Comparison of ENCODE assay signal across 16 cellular contexts in the genomic region with DNA sequence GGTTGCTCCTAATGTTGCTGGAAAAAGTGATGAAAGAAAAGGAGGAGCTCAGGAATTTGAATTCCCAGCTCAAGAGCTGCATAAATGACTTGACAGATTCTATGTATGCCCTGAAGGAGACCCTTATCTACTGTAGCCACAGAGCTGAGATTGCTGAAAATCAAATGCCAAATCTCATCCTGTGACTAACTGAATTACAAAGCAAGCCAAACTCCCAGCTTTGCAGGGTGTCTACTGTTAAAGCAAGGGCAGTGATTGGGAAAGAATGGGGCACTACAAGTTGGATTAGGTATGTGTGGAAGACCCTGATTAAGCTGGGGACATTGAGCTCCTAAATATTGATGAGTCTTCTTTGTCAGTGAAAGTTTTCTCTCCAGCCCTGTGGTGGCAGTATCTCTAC. TPM values are rescaled to one million over a fixed set of nuclear protein-coding genes. Genes with fewer than 3 reads are reported as not detected.
DNase-seq lines count a peak whose midpoint lies in the region; ATAC-seq, FAIRE-seq and TF ChIP-seq lines count a peak whose summit lies in the region.
"Had no signal": no experiment of that assay in that cellular context is flagged by ENCODE, and none has a peak within 500 bp of the region (broad histone marks: within the 10 kb centered on the region; RNA-seq: fewer than 3 reads in every experiment).

No MANE protein-coding gene starts in this region.

- H2AFZ ChIP-seq in K562 (ENCODE audit: low read depth, low read length) = no peak overlapping the region
- no peak overlapping the region for H2AFZ ChIP-seq in hepatocyte

- no peak for FAIRE-seq in K562 (lab: Jason Lieb, UNC)
- FAIRE-seq: H54 had no signal

- TF ChIP-seq CTCF in K562 (IDR thresholded peaks at IDR 0.05 in 2 of 3, conservative IDR thresholded peaks at IDR 0.05 in 1 of 3; ENCODE audit: insufficient read depth in 2 of 3, low read depth in 1 of 3, low read length in 3 of 3) = no peak
- TF ChIP-seq CTCF in hepatocyte (IDR thresholded peaks at IDR 0.05; ENCODE audit: poor library complexity) = no peak

- no peaks in the 10 kb centered on the region; a peak in 1 of 5 replicates for H3K4me1 ChIP-seq in K562 (replicated peaks in 1 of 2; ENCODE audit: control insufficient read depth in 2 of 2, insufficient read depth in 2 of 2, low read length in 2 of 2)
- no peaks in the 10 kb centered on the region for H3K4me1 ChIP-seq in hepatocyte (ENCODE audit: insufficient read depth)
- H3K4me1 ChIP-seq: BLaER1, Caco-2 had no signal

- no peaks in the 10 kb centered on the region for H4K20me1 ChIP-seq in K562 (replicated peaks; ENCODE audit: control insufficient read depth, insufficient read depth, low read length)
- H4K20me1 ChIP-seq in hepatocyte (ENCODE audit: insufficient read depth, poor library complexity, severe bottlenecking) = no peaks in the 10 kb centered on the region
- H4K20me1 ChIP-seq: BLaER1 had no signal

- in situ Hi-C loops in K562 (cut with MboI) = no loop called here

- H3K9me1 ChIP-seq in K562 (ENCODE audit: control insufficient read depth, insufficient read depth, low read length) = no peaks in the 10 kb centered on the region

- no peaks in the 10 kb centered on the region for H3K9me3 ChIP-seq in K562 (replicated peaks; ENCODE audit: control insufficient read depth, insufficient read depth, low read depth, low read length)
- H3K9me3 ChIP-seq in hepatocyte (ENCODE audit: low read depth) = no peaks in the 10 kb centered on the region
- H3K9me3 ChIP-seq: Caco-2 had no signal

- no peaks in the 10 kb centered on the region for H3K9me2 ChIP-seq in hepatocyte (replicated peaks; ENCODE audit: insufficient read depth)

- TF ChIP-seq EP300 in K562 (IDR thresholded peaks at IDR 0.05; ENCODE audit: low read length) = no peak

- H3K27me3 ChIP-seq in K562 (ENCODE audit: control insufficient read depth in 2 of 2, insufficient read depth in 2 of 2, low read length in 2 of 2) (no peaks in the 10 kb centered on the region), hepatocyte (no peaks in the 10 kb centered on the region)

- POLR2A ChIA-PET in K562 (lab: Yijun Ruan, JAX) = no interaction called here

- H3K36me3 ChIP-seq in K562 (ENCODE audit: control insufficient read depth, insufficient read depth, low read length) = no peaks in the 10 kb centered on the region
- H3K36me3 ChIP-seq in hepatocyte (replicated peaks; ENCODE audit: insufficient read depth, low read depth) = no peaks in the 10 kb centered on the region
- H3K36me3 ChIP-seq: BLaER1 had no signal

- H3K4me2 ChIP-seq in K562 (ENCODE audit: insufficient read depth, low read length) = no peak overlapping the region
- no peak overlapping the region for H3K4me2 ChIP-seq in hepatocyte
- H3K4me2 ChIP-seq: BLaER1 had no signal

- TF ChIP-seq POLR2A in K562 (conservative IDR thresholded peaks at IDR 0.05) = no peak

- intact Hi-C loops in K562 (cut with micrococcal nuclease) = no loop called here

- no peak for TF ChIP-seq RAD21 in K562 (CRISPR knock-in tag; conservative IDR thresholded peaks at IDR 0.05 in 1 of 2, IDR thresholded peaks at IDR 0.05 in 1 of 2)

- H3K27ac ChIP-seq in K562 (ENCODE audit: extremely low read depth, low read depth, low read length) (no peak overlapping the region), hepatocyte (no peak overlapping the region)
- H3K27ac ChIP-seq: 22Rv1, BLaER1 had no signal

- BruUV-seq in K562 (replicated peaks; lab: Mats Ljungman, UMichigan) = no TSS peak

- H3K9ac ChIP-seq in K562 (ENCODE audit: insufficient read depth in 1 of 2, low read depth in 2 of 2, low read length in 2 of 2) = no peak overlapping the region
- H3K9ac ChIP-seq: BLaER1 had no signal

- ATAC-seq in K562 = no peak
- ATAC-seq: HCT116 had no signal

- no peak overlapping the region for H3K4me3 ChIP-seq in K562
- H3K4me3 ChIP-seq in hepatocyte = no peak overlapping the region
- H3K4me3 ChIP-seq: BLaER1 had no signal

- CTCF ChIA-PET in K562 (lab: Yijun Ruan, JAX; ENCODE audit: low intra/inter-chr PET ratio) = no interaction called here

- DNase-seq in NCI-H82 (lab: John Stamatoyannopoulos, UW) (peak; percentile 43), NCI-H82 treated with DMSO at 0.1 percent for 48 hours (lab: John Stamatoyannopoulos, UW; ENCODE audit: unreplicated experiment) (no peak), K562 (ENCODE audit: extremely low read depth in 1 of 4, low spot score in 3 of 4) (no peak), foreskin melanocyte (peak; percentile 48), NCI-H1092 treated with DMSO at 0.1 percent for 48 hours (lab: John Stamatoyannopoulos, UW) (no peak), NCI-H1417 (lab: John Stamatoyannopoulos, UW) (no peak), hepatocyte (ENCODE audit: low spot score) (no peak), H4 (ENCODE audit: low spot score) (no peak)
- DNase-seq: AML-193; Caco-2; CD8-positive, alpha-beta memory T cell; DMS53 had no signal

- H3K79me2 ChIP-seq in K562 (ENCODE audit: control insufficient read depth, insufficient read depth, low read length) = no peaks in the 10 kb centered on the region
- no peaks in the 10 kb centered on the region for H3K79me2 ChIP-seq in hepatocyte

TF ChIP-seq in K562, 482 proteins besides CTCF, POLR2A, EP300 and RAD21 (continues in another document):
- no peak for TF ChIP-seq SMC3 (conservative IDR thresholded peaks at IDR 0.05; ENCODE audit: insufficient read depth, low read depth, low read length)
- TF ChIP-seq ZNF695 (CRISPR knock-in tag; IDR thresholded peaks at IDR 0.05) = no peak

RNA-seq across cellular contexts. Expression of a gene that starts 20.8 kb away (rescaled TPM):
- not detected in 2 replicates for total RNA-seq in K562 (2011; cell fraction: chromatin; rRNA removed; ENCODE audit: low replicate concordance)
- not detected in 2 replicates for total RNA-seq in K562 (2011; cell fraction: nucleolus; rRNA removed)
- not detected in 2 replicates for total RNA-seq in K562 (2011; cell fraction: nucleoplasm; rRNA removed)
- not detected in 2 replicates for total RNA-seq in K562 (2014; rRNA removed)
- not detected in 2 replicates for total RNA-seq in K562 (2014; rRNA removed; fragmentation: Illumina TruSeq; extraction: Trizol)
- total RNA-seq in K562 (2015; rRNA removed; fragmentation: Illumina TruSeq; extraction: Trizol) = not detected in 2 replicates
- not detected in 2 replicates for total RNA-seq in K562 (2021)
- not detected in 2 replicates for polyA plus RNA-seq in K562 (2011; rRNA removed)
- not detected in 2 replicates for polyA plus RNA-seq in K562 (2011; cell fraction: cytosol; rRNA removed)
- not detected in 2 replicates for polyA plus RNA-seq in K562 (2011; cell fraction: nucleus; rRNA removed)
- not detected in 2 replicates for polyA plus RNA-seq in K562 (2012)
- not detected in 2 replicates for polyA plus RNA-seq in K562 (2014; fragmentation: Illumina TruSeq; extraction: Trizol)
- under 1 TPM in 1 of 2 experiments, not detected in 1; 0.08 TPM for polyA plus RNA-seq in K562 (2014; fragmentation: Nextera tagmentation; extraction: Ambion mirVana)
- polyA plus RNA-seq in K562 (2014; rRNA removed) = not detected in 2 replicates
- not detected in 2 replicates for polyA minus RNA-seq in K562 (2011; rRNA and poly(A)+ RNA removed)
- not detected in 2 replicates for polyA minus RNA-seq in K562 (2011; cell fraction: cytosol; rRNA and poly(A)+ RNA removed)
- polyA minus RNA-seq in K562 (2011; cell fraction: nucleus; rRNA and poly(A)+ RNA removed) = not detected in 2 replicates
- not detected in 2 replicates for total RNA-seq in hepatocyte
- polyA plus RNA-seq in hepatocyte = not detected in 2 replicates
- total RNA-seq in H4 (2014; rRNA removed; shearing (Covaris generic)) = not detected in 2 replicates
- total RNA-seq: Caco-2; CD8-positive, alpha-beta memory T cell had no signal
- polyA plus RNA-seq: CD8-positive, alpha-beta memory T cell had no signal

RNA-seq across cellular contexts. Expression of a gene that starts 30.9 kb away (rescaled TPM):
- total RNA-seq in K562 (2011; cell fraction: chromatin; rRNA removed; ENCODE audit: low replicate concordance) = 0.39 and 0.48 TPM in 2 replicates
- total RNA-seq in K562 (2011; cell fraction: nucleolus; rRNA removed) = not detected in 2 replicates
- total RNA-seq in K562 (2011; cell fraction: nucleoplasm; rRNA removed) = not detected in 2 replicates
- not detected in 2 replicates for total RNA-seq in K562 (2014; rRNA removed)
- total RNA-seq in K562 (2014; rRNA removed; fragmentation: Illumina TruSeq; extraction: Trizol) = not detected in 2 replicates
- 0.11 TPM in 1 of 2 replicates, not detected in the other for total RNA-seq in K562 (2015; rRNA removed; fragmentation: Illumina TruSeq; extraction: Trizol)
- 0.27 TPM in 1 of 2 replicates, not detected in the other for total RNA-seq in K562 (2021)
- not detected in 2 replicates for polyA plus RNA-seq in K562 (2011; rRNA removed)
- not detected in 2 replicates for polyA plus RNA-seq in K562 (2011; cell fraction: cytosol; rRNA removed)
- 0.16 TPM in 1 of 2 replicates, not detected in the other for polyA plus RNA-seq in K562 (2011; cell fraction: nucleus; rRNA removed)
- polyA plus RNA-seq in K562 (2012) = not detected in 2 replicates
- polyA plus RNA-seq in K562 (2014; fragmentation: Illumina TruSeq; extraction: Trizol) = 0.08 TPM in 1 of 2 replicates, not detected in the other
- polyA plus RNA-seq in K562 (2014; fragmentation: Nextera tagmentation; extraction: Ambion mirVana) = not detected
- not detected in 2 replicates for polyA plus RNA-seq in K562 (2014; rRNA removed)
- polyA minus RNA-seq in K562 (2011; rRNA and poly(A)+ RNA removed) = 0.11 TPM in 1 of 2 replicates, not detected in the other
- not detected in 2 replicates for polyA minus RNA-seq in K562 (2011; cell fraction: cytosol; rRNA and poly(A)+ RNA removed)
- polyA minus RNA-seq in K562 (2011; cell fraction: nucleus; rRNA and poly(A)+ RNA removed) = 0.33 TPM in 1 of 2 replicates, not detected in the other
- 6.4 and 7.7 TPM in 2 replicates for total RNA-seq in hepatocyte
- 33.8 and 40.1 TPM in 2 replicates for polyA plus RNA-seq in hepatocyte
- total RNA-seq in H4 (2014; rRNA removed; shearing (Covaris generic)) = 6.4 and 11.8 TPM in 2 replicates

RNA-seq across cellular contexts. Expression of a gene that starts 50.0 kb away (rescaled TPM):
- 409 and 526 TPM in 2 replicates for total RNA-seq in K562 (2011; cell fraction: chromatin; rRNA removed; ENCODE audit: low replicate concordance)
- 213 and 246 TPM in 2 replicates for total RNA-seq in K562 (2011; cell fraction: nucleolus; rRNA removed)
- 345 and 458 TPM in 2 replicates for total RNA-seq in K562 (2011; cell fraction: nucleoplasm; rRNA removed)
- total RNA-seq in K562 (2014; rRNA removed) = 276 and 289 TPM in 2 replicates
- 267 and 280 TPM in 2 replicates for total RNA-seq in K562 (2014; rRNA removed; fragmentation: Illumina TruSeq; extraction: Trizol)
- 220 and 227 TPM in 2 replicates for total RNA-seq in K562 (2015; rRNA removed; fragmentation: Illumina TruSeq; extraction: Trizol)
- 290 and 305 TPM in 2 replicates for total RNA-seq in K562 (2021)
- polyA plus RNA-seq in K562 (2011; rRNA removed) = 354 and 391 TPM in 2 replicates
- polyA plus RNA-seq in K562 (2011; cell fraction: cytosol; rRNA removed) = 231 and 288 TPM in 2 replicates
- 756 and 889 TPM in 2 replicates for polyA plus RNA-seq in K562 (2011; cell fraction: nucleus; rRNA removed)
- polyA plus RNA-seq in K562 (2012) = 313 and 332 TPM in 2 replicates
- polyA plus RNA-seq in K562 (2014; fragmentation: Illumina TruSeq; extraction: Trizol) = 339 and 395 TPM in 2 replicates
- 100 to 1,000 TPM; 271 to 305 TPM for polyA plus RNA-seq in K562 (2014; fragmentation: Nextera tagmentation; extraction: Ambion mirVana)
- polyA plus RNA-seq in K562 (2014; rRNA removed) = 283 and 336 TPM in 2 replicates
- 344 and 367 TPM in 2 replicates for polyA minus RNA-seq in K562 (2011; rRNA and poly(A)+ RNA removed)
- 226 and 236 TPM in 2 replicates for polyA minus RNA-seq in K562 (2011; cell fraction: cytosol; rRNA and poly(A)+ RNA removed)
- 190 and 313 TPM in 2 replicates for polyA minus RNA-seq in K562 (2011; cell fraction: nucleus; rRNA and poly(A)+ RNA removed)
- 18.7 and 20.4 TPM in 2 replicates for total RNA-seq in hepatocyte
- polyA plus RNA-seq in hepatocyte = 11.4 and 15.0 TPM in 2 replicates
- total RNA-seq in H4 (2014; rRNA removed; shearing (Covaris generic)) = 9.3 and 15.4 TPM in 2 replicates

Comparison
In these comparisons a context has a peak if more than half of its experiments do, and no peak if none do; other contexts are left out.
1. DNase-seq: peak in NCI-H82 (single experiment) and foreskin melanocyte (single experiment); none in NCI-H82 treated with DMSO at 0.1 percent for 48 hours (single experiment), K562 (0 of 4), NCI-H1092 treated with DMSO at 0.1 percent for 48 hours (single experiment), NCI-H1417 (0 of 3), hepatocyte (single experiment) and H4 (single experiment).